In the genomic region with DNA sequence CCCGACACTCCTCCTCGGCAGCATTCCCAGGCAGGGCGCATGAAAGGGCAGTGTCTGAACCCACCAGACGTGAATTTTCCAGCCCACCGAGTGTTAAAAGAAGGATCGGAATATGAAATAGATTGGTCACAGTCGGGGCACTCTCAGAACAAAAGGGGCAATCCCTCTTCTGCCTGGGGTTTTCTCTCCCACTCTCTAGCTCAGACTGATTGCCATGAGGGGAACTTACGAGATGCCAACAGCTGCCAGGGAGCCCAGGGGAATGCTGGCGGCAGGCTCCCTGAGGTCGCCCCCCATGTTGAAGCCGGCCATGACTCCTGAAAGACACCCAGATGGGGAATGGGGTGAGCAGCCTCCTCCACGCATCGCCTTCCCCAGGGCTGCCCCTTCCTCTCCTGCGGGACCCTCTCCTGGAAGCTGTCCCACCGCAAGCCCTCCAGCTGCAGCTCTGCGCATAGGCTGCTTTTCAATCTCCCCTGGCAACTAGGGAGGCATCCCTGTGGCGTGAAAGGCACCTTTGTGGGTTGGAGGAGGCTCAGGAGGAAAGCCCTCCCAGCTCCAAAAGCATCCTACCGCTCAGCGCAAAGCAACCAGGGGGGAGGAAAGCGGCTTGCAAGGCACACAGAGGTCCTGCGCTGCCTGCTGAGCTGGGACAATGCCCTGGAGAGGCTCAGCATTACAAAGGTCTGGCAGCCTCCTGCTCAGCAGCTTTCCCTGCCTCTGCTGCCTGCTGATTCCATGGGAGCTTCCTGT, we compare ENCODE assay signal across 1 cellular context.
TF ChIP-seq lines count a peak whose summit lies in the region.

No MANE protein-coding gene starts in this region.

TF ChIP-seq in H1, 55 proteins besides CTCF, POLR2A, EP300 and RAD21:
- TF ChIP-seq USF2 (IDR thresholded peaks at IDR 0.05; ENCODE audit: low read length) (no peak), SP4 (IDR thresholded peaks at IDR 0.05; ENCODE audit: low read length) (0 out of 2 replicates have a peak, but pooled peaks have one; percentile 27), GTF2F1 (IDR thresholded peaks at IDR 0.05; ENCODE audit: borderline replicate concordance, low read depth, low read length) (no peak), YY1 (IDR thresholded peaks at IDR 0.05; ENCODE audit: low read depth, low read length) (no peak), SP1 (IDR thresholded peaks at IDR 0.05; ENCODE audit: low read depth, low read length) (peak; percentile 64), SP2 (IDR thresholded peaks at IDR 0.05; ENCODE audit: low read length) (no peak), KDM5A (IDR thresholded peaks at IDR 0.05; ENCODE audit: low read length) (no peak), MAFK (IDR thresholded peaks at IDR 0.05; ENCODE audit: low read depth, low read length) (no peak), ZNF274 (IDR thresholded peaks at IDR 0.05; ENCODE audit: borderline replicate concordance, extremely low read depth, low read length) (no peak), NANOG (IDR thresholded peaks at IDR 0.05; ENCODE audit: insufficient read depth, low read depth, low read length, poor library complexity, severe bottlenecking) (peak; percentile 67), JUN (IDR thresholded peaks at IDR 0.05; ENCODE audit: low read depth, low read length) (no peak), POU5F1 (IDR thresholded peaks at IDR 0.05; ENCODE audit: low read depth, low read length) (no peak), RFX5 (IDR thresholded peaks at IDR 0.05; ENCODE audit: borderline replicate concordance, low read depth, low read length) (no peak), CBX8 (IDR thresholded peaks at IDR 0.05; ENCODE audit: borderline replicate concordance, low read depth, low read length) (no peak), KDM1A (IDR thresholded peaks at IDR 0.05; ENCODE audit: borderline replicate concordance, low read length) (no peak), SUZ12 (IDR thresholded peaks at IDR 0.05; ENCODE audit: low read length) (no peak), CREB1 (IDR thresholded peaks at IDR 0.05) (peak; percentile 50; the same call in 1 of the 2 replicates), RXRA (IDR thresholded peaks at IDR 0.05; ENCODE audit: insufficient read depth, low read depth, low read length) (0 out of 2 replicates have a peak, but pooled peaks have one; percentile 60), TEAD4 (IDR thresholded peaks at IDR 0.05; ENCODE audit: low read depth, low read length) (peak; percentile 46; the same call in 1 of the 2 replicates), SIX5 (IDR thresholded peaks at IDR 0.05; ENCODE audit: low read depth, low read length) (no peak), CTBP2 (IDR thresholded peaks at IDR 0.05; ENCODE audit: borderline replicate concordance, insufficient read depth, insufficient read length, low read length) (peak; percentile 98), HDAC6 (IDR thresholded peaks at IDR 0.05; ENCODE audit: low read depth, low read length) (no peak), NRF1 (IDR thresholded peaks at IDR 0.05; ENCODE audit: low read depth, low read length) (no peak), SAP30 (IDR thresholded peaks at IDR 0.05; ENCODE audit: insufficient read depth, insufficient replicate concordance, low read length) (no peak), SRF (IDR thresholded peaks at IDR 0.05; ENCODE audit: low read depth, low read length) (no peak), BCL11A (IDR thresholded peaks at IDR 0.05; ENCODE audit: low read depth in 2 of 2, low read length in 2 of 2) (no peak), JUND (IDR thresholded peaks at IDR 0.05; ENCODE audit: low read length) (peak; percentile 56; the same call in 1 of the 2 replicates), FOSL1 (IDR thresholded peaks at IDR 0.05; ENCODE audit: insufficient read depth, low read depth, low read length) (no peak), RBBP5 (IDR thresholded peaks at IDR 0.05; ENCODE audit: borderline replicate concordance, low read depth, low read length) (peak; percentile 82), CBX5 (IDR thresholded peaks at IDR 0.05; ENCODE audit: low read depth, low read length) (no peak), CHD1 (IDR thresholded peaks at IDR 0.05; ENCODE audit: low read depth, low read length) (no peak), BACH1 (IDR thresholded peaks at IDR 0.05; ENCODE audit: low read length) (0 out of 2 replicates have a peak, but pooled peaks have one; percentile 36), ASH2L (IDR thresholded peaks at IDR 0.05; ENCODE audit: low read length) (peak; percentile 49), TBP (IDR thresholded peaks at IDR 0.05; ENCODE audit: low read depth, low read length) (no peak), SIRT6 (IDR thresholded peaks at IDR 0.05; ENCODE audit: low read length) (no peak), CEBPB (IDR thresholded peaks at IDR 0.05; ENCODE audit: low read depth, low read length) (no peak), HDAC2 (IDR thresholded peaks at IDR 0.05; ENCODE audit: borderline replicate concordance in 1 of 2, low read depth in 2 of 2, low read length in 2 of 2) (peak; percentile 72 to 93; a peak in 2 of 4 replicates), RNF2 (IDR thresholded peaks at IDR 0.05; ENCODE audit: borderline replicate concordance, low read depth, low read length, missing control alignments, poor library complexity, severe bottlenecking) (no peak), EGR1 (IDR thresholded peaks at IDR 0.05; ENCODE audit: borderline replicate concordance, low read depth, low read length) (no peak), GABPA (IDR thresholded peaks at IDR 0.05; ENCODE audit: borderline replicate concordance, insufficient read depth, low read length) (no peak), BRCA1 (IDR thresholded peaks at IDR 0.05; ENCODE audit: low read depth, low read length) (no peak), ATF3 (IDR thresholded peaks at IDR 0.05; ENCODE audit: insufficient read depth, low read depth, low read length) (no peak), TCF12 (IDR thresholded peaks at IDR 0.05; ENCODE audit: low read depth, low read length) (0 out of 2 replicates have a peak, but pooled peaks have one; percentile 75), SIN3A (conservative IDR thresholded peaks at IDR 0.05 in 1 of 2, IDR thresholded peaks at IDR 0.05 in 1 of 2; ENCODE audit: low read depth in 1 of 2, low read length in 2 of 2) (peak in 1 of 2 experiments; percentile 52; a peak in 1 of 4 replicates), PHF8 (conservative IDR thresholded peaks at IDR 0.05; ENCODE audit: low read depth, low read length) (no peak), POLR2AphosphoS5 (IDR thresholded peaks at IDR 0.05; ENCODE audit: low read depth, low read length) (no peak; the same call in 1 of the 2 replicates), EZH2 (IDR thresholded peaks at IDR 0.05; ENCODE audit: low read depth, low read length, severe bottlenecking) (no peak), CHD2 (IDR thresholded peaks at IDR 0.05; ENCODE audit: low read length) (no peak), TAF7 (optimal IDR thresholded peaks at IDR 0.05; ENCODE audit: borderline replicate concordance, low read depth, low read length) (no peak), TAF1 (IDR thresholded peaks at IDR 0.05; ENCODE audit: low read depth, low read length) (no peak), KDM4A (IDR thresholded peaks at IDR 0.05; ENCODE audit: low read depth, low read length, severe bottlenecking) (peak; percentile 28)
- TF ChIP-seq, protein P1, sequence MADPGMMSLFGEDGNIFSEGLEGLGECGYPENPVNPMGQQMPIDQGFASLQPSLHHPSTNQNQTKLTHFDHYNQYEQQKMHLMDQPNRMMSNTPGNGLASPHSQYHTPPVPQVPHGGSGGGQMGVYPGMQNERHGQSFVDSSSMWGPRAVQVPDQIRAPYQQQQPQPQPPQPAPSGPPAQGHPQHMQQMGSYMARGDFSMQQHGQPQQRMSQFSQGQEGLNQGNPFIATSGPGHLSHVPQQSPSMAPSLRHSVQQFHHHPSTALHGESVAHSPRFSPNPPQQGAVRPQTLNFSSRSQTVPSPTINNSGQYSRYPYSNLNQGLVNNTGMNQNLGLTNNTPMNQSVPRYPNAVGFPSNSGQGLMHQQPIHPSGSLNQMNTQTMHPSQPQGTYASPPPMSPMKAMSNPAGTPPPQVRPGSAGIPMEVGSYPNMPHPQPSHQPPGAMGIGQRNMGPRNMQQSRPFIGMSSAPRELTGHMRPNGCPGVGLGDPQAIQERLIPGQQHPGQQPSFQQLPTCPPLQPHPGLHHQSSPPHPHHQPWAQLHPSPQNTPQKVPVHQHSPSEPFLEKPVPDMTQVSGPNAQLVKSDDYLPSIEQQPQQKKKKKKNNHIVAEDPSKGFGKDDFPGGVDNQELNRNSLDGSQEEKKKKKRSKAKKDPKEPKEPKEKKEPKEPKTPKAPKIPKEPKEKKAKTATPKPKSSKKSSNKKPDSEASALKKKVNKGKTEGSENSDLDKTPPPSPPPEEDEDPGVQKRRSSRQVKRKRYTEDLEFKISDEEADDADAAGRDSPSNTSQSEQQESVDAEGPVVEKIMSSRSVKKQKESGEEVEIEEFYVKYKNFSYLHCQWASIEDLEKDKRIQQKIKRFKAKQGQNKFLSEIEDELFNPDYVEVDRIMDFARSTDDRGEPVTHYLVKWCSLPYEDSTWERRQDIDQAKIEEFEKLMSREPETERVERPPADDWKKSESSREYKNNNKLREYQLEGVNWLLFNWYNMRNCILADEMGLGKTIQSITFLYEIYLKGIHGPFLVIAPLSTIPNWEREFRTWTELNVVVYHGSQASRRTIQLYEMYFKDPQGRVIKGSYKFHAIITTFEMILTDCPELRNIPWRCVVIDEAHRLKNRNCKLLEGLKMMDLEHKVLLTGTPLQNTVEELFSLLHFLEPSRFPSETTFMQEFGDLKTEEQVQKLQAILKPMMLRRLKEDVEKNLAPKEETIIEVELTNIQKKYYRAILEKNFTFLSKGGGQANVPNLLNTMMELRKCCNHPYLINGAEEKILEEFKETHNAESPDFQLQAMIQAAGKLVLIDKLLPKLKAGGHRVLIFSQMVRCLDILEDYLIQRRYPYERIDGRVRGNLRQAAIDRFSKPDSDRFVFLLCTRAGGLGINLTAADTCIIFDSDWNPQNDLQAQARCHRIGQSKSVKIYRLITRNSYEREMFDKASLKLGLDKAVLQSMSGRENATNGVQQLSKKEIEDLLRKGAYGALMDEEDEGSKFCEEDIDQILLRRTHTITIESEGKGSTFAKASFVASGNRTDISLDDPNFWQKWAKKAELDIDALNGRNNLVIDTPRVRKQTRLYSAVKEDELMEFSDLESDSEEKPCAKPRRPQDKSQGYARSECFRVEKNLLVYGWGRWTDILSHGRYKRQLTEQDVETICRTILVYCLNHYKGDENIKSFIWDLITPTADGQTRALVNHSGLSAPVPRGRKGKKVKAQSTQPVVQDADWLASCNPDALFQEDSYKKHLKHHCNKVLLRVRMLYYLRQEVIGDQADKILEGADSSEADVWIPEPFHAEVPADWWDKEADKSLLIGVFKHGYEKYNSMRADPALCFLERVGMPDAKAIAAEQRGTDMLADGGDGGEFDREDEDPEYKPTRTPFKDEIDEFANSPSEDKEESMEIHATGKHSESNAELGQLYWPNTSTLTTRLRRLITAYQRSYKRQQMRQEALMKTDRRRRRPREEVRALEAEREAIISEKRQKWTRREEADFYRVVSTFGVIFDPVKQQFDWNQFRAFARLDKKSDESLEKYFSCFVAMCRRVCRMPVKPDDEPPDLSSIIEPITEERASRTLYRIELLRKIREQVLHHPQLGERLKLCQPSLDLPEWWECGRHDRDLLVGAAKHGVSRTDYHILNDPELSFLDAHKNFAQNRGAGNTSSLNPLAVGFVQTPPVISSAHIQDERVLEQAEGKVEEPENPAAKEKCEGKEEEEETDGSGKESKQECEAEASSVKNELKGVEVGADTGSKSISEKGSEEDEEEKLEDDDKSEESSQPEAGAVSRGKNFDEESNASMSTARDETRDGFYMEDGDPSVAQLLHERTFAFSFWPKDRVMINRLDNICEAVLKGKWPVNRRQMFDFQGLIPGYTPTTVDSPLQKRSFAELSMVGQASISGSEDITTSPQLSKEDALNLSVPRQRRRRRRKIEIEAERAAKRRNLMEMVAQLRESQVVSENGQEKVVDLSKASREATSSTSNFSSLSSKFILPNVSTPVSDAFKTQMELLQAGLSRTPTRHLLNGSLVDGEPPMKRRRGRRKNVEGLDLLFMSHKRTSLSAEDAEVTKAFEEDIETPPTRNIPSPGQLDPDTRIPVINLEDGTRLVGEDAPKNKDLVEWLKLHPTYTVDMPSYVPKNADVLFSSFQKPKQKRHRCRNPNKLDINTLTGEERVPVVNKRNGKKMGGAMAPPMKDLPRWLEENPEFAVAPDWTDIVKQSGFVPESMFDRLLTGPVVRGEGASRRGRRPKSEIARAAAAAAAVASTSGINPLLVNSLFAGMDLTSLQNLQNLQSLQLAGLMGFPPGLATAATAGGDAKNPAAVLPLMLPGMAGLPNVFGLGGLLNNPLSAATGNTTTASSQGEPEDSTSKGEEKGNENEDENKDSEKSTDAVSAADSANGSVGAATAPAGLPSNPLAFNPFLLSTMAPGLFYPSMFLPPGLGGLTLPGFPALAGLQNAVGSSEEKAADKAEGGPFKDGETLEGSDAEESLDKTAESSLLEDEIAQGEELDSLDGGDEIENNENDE (IDR thresholded peaks at IDR 0.05; ENCODE audit: insufficient replicate concordance, low read length): no peak
- TF ChIP-seq, protein P2, sequence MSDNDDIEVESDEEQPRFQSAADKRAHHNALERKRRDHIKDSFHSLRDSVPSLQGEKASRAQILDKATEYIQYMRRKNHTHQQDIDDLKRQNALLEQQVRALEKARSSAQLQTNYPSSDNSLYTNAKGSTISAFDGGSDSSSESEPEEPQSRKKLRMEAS (IDR thresholded peaks at IDR 0.05): peak; percentile 42; the same call in 1 of the 2 replicates
- TF ChIP-seq, protein P3, sequence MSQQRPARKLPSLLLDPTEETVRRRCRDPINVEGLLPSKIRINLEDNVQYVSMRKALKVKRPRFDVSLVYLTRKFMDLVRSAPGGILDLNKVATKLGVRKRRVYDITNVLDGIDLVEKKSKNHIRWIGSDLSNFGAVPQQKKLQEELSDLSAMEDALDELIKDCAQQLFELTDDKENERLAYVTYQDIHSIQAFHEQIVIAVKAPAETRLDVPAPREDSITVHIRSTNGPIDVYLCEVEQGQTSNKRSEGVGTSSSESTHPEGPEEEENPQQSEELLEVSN (IDR thresholded peaks at IDR 0.05): no peak; the same call in 1 of the 2 replicates
- TF ChIP-seq, protein P4, sequence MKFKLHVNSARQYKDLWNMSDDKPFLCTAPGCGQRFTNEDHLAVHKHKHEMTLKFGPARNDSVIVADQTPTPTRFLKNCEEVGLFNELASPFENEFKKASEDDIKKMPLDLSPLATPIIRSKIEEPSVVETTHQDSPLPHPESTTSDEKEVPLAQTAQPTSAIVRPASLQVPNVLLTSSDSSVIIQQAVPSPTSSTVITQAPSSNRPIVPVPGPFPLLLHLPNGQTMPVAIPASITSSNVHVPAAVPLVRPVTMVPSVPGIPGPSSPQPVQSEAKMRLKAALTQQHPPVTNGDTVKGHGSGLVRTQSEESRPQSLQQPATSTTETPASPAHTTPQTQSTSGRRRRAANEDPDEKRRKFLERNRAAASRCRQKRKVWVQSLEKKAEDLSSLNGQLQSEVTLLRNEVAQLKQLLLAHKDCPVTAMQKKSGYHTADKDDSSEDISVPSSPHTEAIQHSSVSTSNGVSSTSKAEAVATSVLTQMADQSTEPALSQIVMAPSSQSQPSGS (IDR thresholded peaks at IDR 0.05; ENCODE audit: low read length): peak; percentile 65; the same call in 1 of the 2 replicates
